In the genomic region with DNA sequence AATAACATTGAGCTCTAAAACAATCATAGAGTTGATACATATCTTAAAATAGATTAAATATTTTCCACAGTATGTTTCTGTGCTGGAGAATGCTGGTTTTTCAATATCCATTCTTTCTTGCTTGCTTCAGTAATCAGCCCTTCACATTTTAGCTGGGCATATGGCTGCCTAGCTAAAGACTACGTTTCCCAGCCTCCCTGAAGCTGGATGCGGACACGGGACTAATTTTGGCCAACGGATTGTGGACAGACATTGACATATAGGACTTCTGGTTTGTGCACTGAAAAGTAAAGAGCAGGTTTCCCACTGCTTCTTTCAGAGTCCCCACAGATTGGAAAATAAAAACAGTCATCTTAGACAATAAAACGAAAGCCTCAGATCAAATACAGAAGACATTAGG, we compare ENCODE assay signal across 26 cellular contexts.
"Had no signal": no experiment of that assay in that cellular context is flagged by ENCODE, and none has a peak within 500 bp of the region (broad histone marks: within the 10 kb centered on the region; RNA-seq: fewer than 3 reads in every experiment).

No MANE protein-coding gene starts in this region.

- H3K9me3 Mint-ChIP-seq: activated CD4-positive, alpha-beta T cell treated with anti-CD3 and anti-CD28 coated beads, Interleukin-2, amount 10 ng/mL, durations not matched to agents 7 days and 5 days; activated naive CD4-positive, alpha-beta T cell treated with anti-CD3 and anti-CD28 coated beads for 36 hours; activated naive CD8-positive, alpha-beta T cell treated with anti-CD3 and anti-CD28 coated beads, Interleukin-2, amount 50 U/mL, for 24 hours; activated T-cell treated with anti-CD3 and anti-CD28 coated beads, Interleukin-2, amount 50 U/mL, for 4 hours; activated T-helper 1 cell treated with anti-CD3 and anti-CD28 coated beads, Interleukin-12 subunit alpha, Interleukin-12 subunit beta, Interleukin-2, Interleukin-4 antibody, amounts not matched to agents 30 ng/mL and 10 ng/mL and 1 ng/mL, durations not matched to agents 14 hours and 24 hours and 36 hours; central memory CD8-positive, alpha-beta T cell had no signal

- ATAC-seq: activated CD4-positive, alpha-beta T cell treated with anti-CD3 and anti-CD28 coated beads for 36 hours; activated CD4-positive, CD25-positive, alpha-beta regulatory T cell treated with anti-CD3 and anti-CD28 coated beads, Interleukin-2, amount 50 U/mL, for 24 hours; activated CD8-positive, alpha-beta T cell treated with anti-CD3 and anti-CD28 coated beads, Interleukin-2, amount 10 ng/mL, durations not matched to agents 7 days and 5 days; activated naive CD8-positive, alpha-beta T cell treated with anti-CD3 and anti-CD28 coated beads, Interleukin-2, amount 50 U/mL, for 24 hours; activated T-cell treated with anti-CD3 and anti-CD28 coated beads, Interleukin-2, amount 50 U/mL, for 4 hours; Panc1 had no signal

- H3K36me3 Mint-ChIP-seq: activated naive CD8-positive, alpha-beta T cell had no signal

- H3K9me3 ChIP-seq: SJCRH30 had no signal

- H3K4me3 Mint-ChIP-seq: activated CD4-positive, alpha-beta T cell treated with anti-CD3 and anti-CD28 coated beads for 36 hours; activated CD4-positive, alpha-beta T cell treated with anti-CD3 and anti-CD28 coated beads, Interleukin-2, amount 10 ng/mL, durations not matched to agents 7 days and 5 days; activated CD8-positive, alpha-beta T cell treated with anti-CD3 and anti-CD28 coated beads, Interleukin-2, amount 10 ng/mL, durations not matched to agents 7 days and 5 days; activated naive CD4-positive, alpha-beta T cell treated with anti-CD3 and anti-CD28 coated beads for 36 hours; activated naive CD8-positive, alpha-beta T cell; activated naive CD8-positive, alpha-beta T cell treated with anti-CD3 and anti-CD28 coated beads, Interleukin-2, amount 50 U/mL, for 24 hours; activated T-cell treated with anti-CD3 and anti-CD28 coated beads, Interleukin-2, amount 50 U/mL, for 4 hours; activated T-helper 1 cell treated with anti-CD3 and anti-CD28 coated beads, Interleukin-12 subunit alpha, Interleukin-12 subunit beta, Interleukin-2, Interleukin-4 antibody, amounts not matched to agents 30 ng/mL and 10 ng/mL and 1 ng/mL, durations not matched to agents 14 hours and 24 hours and 36 hours; central memory CD8-positive, alpha-beta T cell had no signal

- H3K27ac ChIP-seq: cardiac muscle cell, SK-N-MC had no signal

- H3K4me3 ChIP-seq: cardiac muscle cell, SJCRH30, SK-N-MC had no signal

- H3K27ac Mint-ChIP-seq: activated CD4-positive, alpha-beta T cell treated with anti-CD3 and anti-CD28 coated beads for 36 hours; activated CD4-positive, alpha-beta T cell treated with anti-CD3 and anti-CD28 coated beads, Interleukin-2, amount 10 ng/mL, durations not matched to agents 7 days and 5 days; activated CD8-positive, alpha-beta T cell treated with anti-CD3 and anti-CD28 coated beads, Interleukin-2, amount 10 ng/mL, durations not matched to agents 7 days and 5 days; activated naive CD4-positive, alpha-beta T cell treated with anti-CD3 and anti-CD28 coated beads for 36 hours; activated naive CD8-positive, alpha-beta T cell; activated naive CD8-positive, alpha-beta T cell treated with anti-CD3 and anti-CD28 coated beads, Interleukin-2, amount 50 U/mL, for 24 hours; activated T-helper 1 cell treated with anti-CD3 and anti-CD28 coated beads, Interleukin-12 subunit alpha, Interleukin-12 subunit beta, Interleukin-2, Interleukin-4 antibody, amounts not matched to agents 30 ng/mL and 10 ng/mL and 1 ng/mL, durations not matched to agents 14 hours and 24 hours and 36 hours had no signal

- H3K36me3 ChIP-seq: cardiac muscle cell, SJCRH30 had no signal

- H3K4me1 Mint-ChIP-seq: activated CD4-positive, alpha-beta T cell treated with anti-CD3 and anti-CD28 coated beads for 36 hours; activated CD4-positive, alpha-beta T cell treated with anti-CD3 and anti-CD28 coated beads, Interleukin-2, amount 10 ng/mL, durations not matched to agents 7 days and 5 days; activated naive CD8-positive, alpha-beta T cell treated with anti-CD3 and anti-CD28 coated beads, Interleukin-2, amount 50 U/mL, for 24 hours; central memory CD8-positive, alpha-beta T cell had no signal

- DNase-seq: activated CD4-positive, alpha-beta T cell treated with anti-CD3 and anti-CD28 coated beads for 36 hours; activated CD4-positive, alpha-beta T cell treated with anti-CD3 and anti-CD28 coated beads, Interleukin-2, amount 10 ng/mL, durations not matched to agents 7 days and 5 days; activated CD4-positive, alpha-beta T cell treated with anti-CD3 and anti-CD28 coated beads, Interleukin-2, amount 50 U/mL, for 48 hours; activated CD8-positive, alpha-beta T cell treated with anti-CD3 and anti-CD28 coated beads, Interleukin-2, amount 10 ng/mL, durations not matched to agents 7 days and 5 days; activated gamma-delta T cell treated with Interleukin-2 at 50 U/mL for 16 hours; activated naive CD4-positive, alpha-beta T cell treated with anti-CD3 and anti-CD28 coated beads for 36 hours; activated naive CD8-positive, alpha-beta T cell treated with anti-CD3 and anti-CD28 coated beads, Interleukin-2, amount 50 U/mL, for 24 hours; activated T-cell treated with anti-CD3 and anti-CD28 coated beads, Interleukin-2, amount 50 U/mL, for 4 hours; aorta; NCI-H1092 treated with DMSO at 0.1 percent for 48 hours; NCI-H1417 treated with DMSO at 0.1 percent for 48 hours; NCI-H187 treated with DMSO at 0.1 percent for 48 hours; NCI-H2081; NCI-H226; NCI-H446 treated with DMSO at 0.1 percent for 48 hours; NCI-H524 treated with DMSO at 0.1 percent for 48 hours; SHP77; SJCRH30; T1000 had no signal

- H3K27me3 ChIP-seq: cardiac muscle cell, SJCRH30 had no signal
